In genomic region chr5:96796434-96796833, GRCh38 we compare ENCODE assay signal across 15 cellular contexts.
"Had no signal": no experiment of that assay in that cellular context is flagged by ENCODE, and none has a peak within 500 bp of the region (broad histone marks: within the 10 kb centered on the region; RNA-seq: fewer than 3 reads in every experiment).

No MANE protein-coding gene starts in this region.

- H3K27me3 Mint-ChIP-seq: activated T-cell treated with anti-CD3 and anti-CD28 coated beads, Interleukin-2, amount 50 U/mL, for 24 hours; stimulated activated memory B cell treated with anti-CD40 and anti-IgM and Interleukin-4, amounts not matched to agents 10 μg/mL and 1 μg/mL and 100 μg/mL, for 72 hours had no signal

- H3K9me3 Mint-ChIP-seq: activated T-cell treated with anti-CD3 and anti-CD28 coated beads, Interleukin-2, amount 50 U/mL, for 24 hours; endodermal cell had no signal

- DNase-seq: activated CD4-positive, alpha-beta T cell treated with anti-CD3 and anti-CD28 coated beads, Interleukin-2, amount 50 U/mL, for 48 hours; activated CD4-positive, CD25-positive, alpha-beta regulatory T cell treated with anti-CD3 and anti-CD28 coated beads, Interleukin-2, amount 50 U/mL, for 72 hours; activated gamma-delta T cell; activated T-cell treated with anti-CD3 and anti-CD28 coated beads, Interleukin-2, amount 50 U/mL, for 24 hours; endodermal cell; gastrocnemius medialis; islet precursor cell; midbrain; posterior cingulate gyrus; retina; stimulated activated CD4-positive, alpha-beta T cell treated with anti-CD3 and anti-CD28 coated beads, Interleukin-2, amount 100 ng/mL, for 48 hours; SW 1271; T1000; tibial artery had no signal

- H3K27ac Mint-ChIP-seq: endodermal cell; stimulated activated memory B cell treated with anti-CD40 and anti-IgM and Interleukin-4, amounts not matched to agents 10 μg/mL and 1 μg/mL and 100 μg/mL, for 72 hours had no signal

- ATAC-seq: gastrocnemius medialis; stimulated activated memory B cell treated with anti-CD40 and anti-IgM and Interleukin-4, amounts not matched to agents 10 μg/mL and 1 μg/mL and 100 μg/mL, for 72 hours had no signal

- H3K27me3 ChIP-seq: gastrocnemius medialis, tibial artery had no signal

- H3K4me3 ChIP-seq: gastrocnemius medialis, tibial artery had no signal

- H3K27ac ChIP-seq: gastrocnemius medialis, tibial artery had no signal

- H3K9me3 ChIP-seq: gastrocnemius medialis, tibial artery had no signal

- H3K4me1 Mint-ChIP-seq: stimulated activated memory B cell treated with anti-CD40 and anti-IgM and Interleukin-4, amounts not matched to agents 10 μg/mL and 1 μg/mL and 100 μg/mL, for 72 hours had no signal

- H3K4me1 ChIP-seq: gastrocnemius medialis had no signal

- H3K4me3 Mint-ChIP-seq: activated T-cell treated with anti-CD3 and anti-CD28 coated beads, Interleukin-2, amount 50 U/mL, for 24 hours; endodermal cell; stimulated activated memory B cell treated with anti-CD40 and anti-IgM and Interleukin-4, amounts not matched to agents 10 μg/mL and 1 μg/mL and 100 μg/mL, for 72 hours had no signal
